Comparison of ENCODE assay signal across 17 cellular contexts in the genomic region with DNA sequence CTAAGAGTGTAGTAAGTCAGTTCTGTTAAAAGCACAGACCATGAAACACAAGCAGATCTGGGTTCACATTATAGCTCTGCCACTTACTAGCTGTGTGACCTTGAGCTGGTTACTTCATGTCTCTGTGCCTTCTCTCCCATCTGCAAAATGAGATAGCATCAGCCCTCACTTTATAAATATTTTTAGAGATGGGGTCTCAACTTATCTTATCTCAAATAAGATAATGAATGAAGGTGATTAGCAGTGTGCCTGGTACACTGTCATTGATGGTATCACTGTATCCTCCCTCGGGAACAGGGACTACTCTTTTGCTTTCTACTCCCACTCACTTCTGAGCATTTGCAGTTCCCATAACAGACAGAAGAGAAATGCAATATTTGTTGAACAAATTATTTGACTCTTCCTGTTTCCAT. TPM values are rescaled to one million over a fixed set of nuclear protein-coding genes. Genes with fewer than 3 reads are reported as not detected.
DNase-seq lines count a peak whose midpoint lies in the region; ATAC-seq and TF ChIP-seq lines count a peak whose summit lies in the region.
"Had no signal": no experiment of that assay in that cellular context is flagged by ENCODE, and none has a peak within 500 bp of the region (broad histone marks: within the 10 kb centered on the region; RNA-seq: fewer than 3 reads in every experiment).

No MANE protein-coding gene starts in this region.

- DNase-seq in Caco-2 (no peak), DMS53 treated with DMSO at 0.1 percent for 48 hours (lab: John Stamatoyannopoulos, UW; ENCODE audit: unreplicated experiment) (no peak), HAP-1 (ENCODE audit: low spot score in 2 of 2) (no peak), lower leg skin (ENCODE audit: low spot score in 2 of 2) (no peak), globus pallidus (ENCODE audit: low spot score) (no peak)
- DNase-seq: activated CD8-positive, alpha-beta memory T cell treated with anti-CD3 and anti-CD28 coated beads for 24 hours; activated naive CD8-positive, alpha-beta T cell treated with anti-CD3 and anti-CD28 coated beads, Interleukin-2, amount 10 ng/mL, durations not matched to agents 7 days and 5 days; dermis blood vessel endothelial cell; islet precursor cell; NCI-H2171; PC-3 had no signal

- no peaks in the 10 kb centered on the region for H3K36me3 ChIP-seq in Caco-2 (ENCODE audit: control insufficient read depth, insufficient read depth, low read length)
- no peaks in the 10 kb centered on the region for H3K36me3 ChIP-seq in HAP-1 (replicated peaks)
- H3K36me3 ChIP-seq: right atrium auricular region, tibial nerve had no signal

- TF ChIP-seq CTCF in Caco-2 (IDR thresholded peaks at IDR 0.05; ENCODE audit: insufficient read depth in 1 of 2, low read depth in 1 of 2, low read length in 1 of 2, severe bottlenecking in 1 of 2, unreplicated experiment in 1 of 2) (no peak), lower leg skin (IDR thresholded peaks at IDR 0.05) (no peak)

- POLR2A ChIA-PET in Caco-2 (lab: Charles Lee), result no interaction called here

- H3K27me3 ChIP-seq in Caco-2 (replicated peaks; ENCODE audit: control insufficient read depth, insufficient read depth, low read length) (no peaks in the 10 kb centered on the region), HAP-1 (ENCODE audit: low read depth) (no peaks in the 10 kb centered on the region)
- H3K27me3 ChIP-seq: right atrium auricular region, tibial nerve had no signal

- peak overlapping the region; percentile 34 for H3K27ac Mint-ChIP-seq in Caco-2 (ENCODE audit: unreplicated experiment)
- H3K27ac Mint-ChIP-seq: activated naive CD8-positive, alpha-beta T cell treated with anti-CD3 and anti-CD28 coated beads, Interleukin-2, amount 10 ng/mL, durations not matched to agents 7 days and 5 days; T-helper 2 cell treated with Interferon-gamma antibody and Interleukin-4, amounts not matched to agents 5 μg/mL and 100 μg/mL, for 36 hours had no signal

- TF ChIP-seq POLR2A in lower leg skin (IDR thresholded peaks at IDR 0.05), result no peak

- in situ Hi-C loops in HAP-1 (cut with MboI; ENCODE audit: low sequenced_read_pairs), result no loop called here

- no peaks in the 10 kb centered on the region for H3K36me3 Mint-ChIP-seq in Caco-2 (ENCODE audit: insufficient read depth, unreplicated experiment)

- no peaks in the 10 kb centered on the region for H3K9me3 Mint-ChIP-seq in Caco-2 (ENCODE audit: unreplicated experiment)
- H3K9me3 Mint-ChIP-seq: activated naive CD8-positive, alpha-beta T cell treated with anti-CD3 and anti-CD28 coated beads, Interleukin-2, amount 10 ng/mL, durations not matched to agents 7 days and 5 days; T-helper 2 cell treated with Interferon-gamma antibody and Interleukin-4, amounts not matched to agents 5 μg/mL and 100 μg/mL, for 36 hours had no signal

- H3K27me3 Mint-ChIP-seq in Caco-2 (ENCODE audit: insufficient read depth, unreplicated experiment), result no peaks in the 10 kb centered on the region
- H3K27me3 Mint-ChIP-seq: activated naive CD8-positive, alpha-beta T cell treated with anti-CD3 and anti-CD28 coated beads, Interleukin-2, amount 10 ng/mL, durations not matched to agents 7 days and 5 days had no signal

- H3K4me3 ChIP-seq in Caco-2 (ENCODE audit: low read depth, low read length) (no peak overlapping the region), HAP-1 (no peak overlapping the region), lower leg skin (ENCODE audit: low read depth, poor library complexity, severe bottlenecking) (no peak overlapping the region)
- H3K4me3 ChIP-seq: right atrium auricular region, tibial nerve had no signal

- ATAC-seq in GM19324 (IDR thresholded peaks at IDR 0.05; ENCODE audit: low FRiP score, unreplicated experiment), result peak; percentile 39
- ATAC-seq in HG02798 (IDR thresholded peaks at IDR 0.05; ENCODE audit: poor library complexity, unreplicated experiment), result peak; percentile 72
- ATAC-seq in HG03565 (IDR thresholded peaks at IDR 0.05; ENCODE audit: unreplicated experiment), result peak; percentile 43
- ATAC-seq: PC-3 had no signal

- H3K4me3 Mint-ChIP-seq in Caco-2 (ENCODE audit: unreplicated experiment), result no peak overlapping the region
- H3K4me3 Mint-ChIP-seq: activated naive CD8-positive, alpha-beta T cell treated with anti-CD3 and anti-CD28 coated beads, Interleukin-2, amount 10 ng/mL, durations not matched to agents 7 days and 5 days; T-helper 2 cell treated with Interferon-gamma antibody and Interleukin-4, amounts not matched to agents 5 μg/mL and 100 μg/mL, for 36 hours had no signal

- 0 to 5% methylated on average over 1 of the region's 1 CpG for WGBS in lower leg skin, 2 donors

- CTCF ChIA-PET in Caco-2 (lab: Charles Lee), result no interaction called here

- H3K4me1 Mint-ChIP-seq in Caco-2 (ENCODE audit: low read depth, unreplicated experiment), result peaks cover 15% of the 10 kb centered on the region
- H3K4me1 Mint-ChIP-seq: activated naive CD8-positive, alpha-beta T cell treated with anti-CD3 and anti-CD28 coated beads, Interleukin-2, amount 10 ng/mL, durations not matched to agents 7 days and 5 days had no signal

- no TSS peak for BruUV-seq in Caco-2 (replicated peaks; lab: Mats Ljungman, UMichigan)

- 0 out of 2 replicates have a peak, but pooled peaks cover 5% of the 10 kb centered on the region for H3K4me1 ChIP-seq in Caco-2
- peaks cover 35% of the 10 kb centered on the region for H3K4me1 ChIP-seq in HAP-1

- H3K9me3 ChIP-seq in Caco-2 (no peaks in the 10 kb centered on the region), HAP-1 (no peaks in the 10 kb centered on the region)
- H3K9me3 ChIP-seq: right atrium auricular region, tibial nerve had no signal

- intact Hi-C loops in Caco-2 (cut with micrococcal nuclease; ENCODE audit: unreplicated experiment), result loop anchor here (5.0 kb wide), 1 partner anchor 164 kb away; no protein-coding TSS in a partner anchor
- intact Hi-C loops in lower leg skin (cut with DNase I; ENCODE audit: low total_unique reads), result no loop called here

RNA-seq across cellular contexts. Expression of gene GALNT10, which starts 52.4 kb away (rescaled TPM):
- total RNA-seq in Caco-2 (2022), result 23.4 and 25.6 TPM in 2 replicates
- 10 to 100 TPM in 2 of 4 donors, 1 to 10 TPM in 2; 5.7 to 25.2 (median 9.7) TPM for total RNA-seq in lower leg skin
